In genomic region chr2:127735537-127736399, GRCh38 we compare ENCODE assay signal across 11 cellular contexts. TPM values are rescaled to one million over a fixed set of nuclear protein-coding genes. Genes with fewer than 3 reads are reported as not detected.
DNase-seq lines count a peak whose midpoint lies in the region; ATAC-seq, FAIRE-seq and TF ChIP-seq lines count a peak whose summit lies in the region.
"Had no signal": no experiment of that assay in that cellular context is flagged by ENCODE, and none has a peak within 500 bp of the region (broad histone marks: within the 10 kb centered on the region; RNA-seq: fewer than 3 reads in every experiment).

No MANE protein-coding gene starts in this region.

- H3K4me3 Mint-ChIP-seq in chondrocyte (ENCODE audit: unreplicated experiment) = no peak overlapping the region
- H3K4me3 Mint-ChIP-seq in activated T-helper 17 cell treated with anti-CD3 and anti-CD28 coated beads, Interleukin-2, amount 50 U/mL, for 72 hours = no peak overlapping the region

- DNase-seq in chondrocyte (ENCODE audit: low spot score) = no peak
- no peak for DNase-seq in pancreas
- DNase-seq in DMS 273 (lab: John Stamatoyannopoulos, UW; ENCODE audit: unreplicated experiment) = no peak
- no peak for DNase-seq in cortex of kidney (lab: John Stamatoyannopoulos, UW)
- DNase-seq in COLO829 (ENCODE audit: low spot score) = no peak
- DNase-seq: DMS79, head of caudate nucleus, Kasumi-1 had no signal

- no peak for TF ChIP-seq CTCF in chondrocyte (IDR thresholded peaks at IDR 0.05)
- TF ChIP-seq CTCF in pancreas (IDR thresholded peaks at IDR 0.05) = no peak

- intact Hi-C loops in pancreas (cut with DNase I) = no loop called here

- no peaks in the 10 kb centered on the region for H3K9me3 ChIP-seq in pancreas

- no peaks in the 10 kb centered on the region for H3K9me3 Mint-ChIP-seq in chondrocyte (ENCODE audit: low read depth)
- no peaks in the 10 kb centered on the region for H3K9me3 Mint-ChIP-seq in activated T-helper 17 cell treated with anti-CD3 and anti-CD28 coated beads, Interleukin-2, amount 50 U/mL, for 72 hours

- H3K27ac Mint-ChIP-seq in chondrocyte (ENCODE audit: unreplicated experiment) = peak overlapping the region; percentile 91
- no peak overlapping the region for H3K27ac Mint-ChIP-seq in activated T-helper 17 cell treated with anti-CD3 and anti-CD28 coated beads, Interleukin-2, amount 50 U/mL, for 72 hours

- ATAC-seq in GM19043 (IDR thresholded peaks at IDR 0.05; ENCODE audit: low read depth, unreplicated experiment) (peak; percentile 76), HG03060 (IDR thresholded peaks at IDR 0.05; ENCODE audit: low read depth, unreplicated experiment) (peak; percentile 51), pancreas (peak; percentile 30 to 73 (median 66))
- ATAC-seq in activated T-helper 17 cell treated with anti-CD3 and anti-CD28 coated beads, Interleukin-2, amount 50 U/mL, for 72 hours (replicated peaks) = no peak

- WGBS in pancreas, 2 donors = 75 to 80% methylated on average over 3 of the region's 3 CpGs

- H3K36me3 ChIP-seq in pancreas = no peaks in the 10 kb centered on the region

- H3K27me3 ChIP-seq in pancreas = no peaks in the 10 kb centered on the region

- H3K27me3 Mint-ChIP-seq in chondrocyte (ENCODE audit: low read depth) = no peaks in the 10 kb centered on the region
- no peaks in the 10 kb centered on the region for H3K27me3 Mint-ChIP-seq in activated T-helper 17 cell treated with anti-CD3 and anti-CD28 coated beads, Interleukin-2, amount 50 U/mL, for 72 hours

- H3K4me3 ChIP-seq in pancreas = no peak overlapping the region

- H3K4me1 ChIP-seq in pancreas = peaks cover 34 to 43% (median 36%) of the 10 kb centered on the region in 3 donors

- no peaks in the 10 kb centered on the region for H3K36me3 Mint-ChIP-seq in chondrocyte (ENCODE audit: low read depth)
- peaks cover 66% of the 10 kb centered on the region for H3K36me3 Mint-ChIP-seq in activated T-helper 17 cell treated with anti-CD3 and anti-CD28 coated beads, Interleukin-2, amount 50 U/mL, for 72 hours (ENCODE audit: low read depth)

- peak; percentile 32 for FAIRE-seq in pancreas (lab: Jason Lieb, UNC)

- peak overlapping the region in 2 of 4 donors; percentile 25 to 69 for H3K27ac ChIP-seq in pancreas

- peaks cover 34% of the 10 kb centered on the region for H3K4me1 Mint-ChIP-seq in chondrocyte (ENCODE audit: low read depth)
- H3K4me1 Mint-ChIP-seq in activated T-helper 17 cell treated with anti-CD3 and anti-CD28 coated beads, Interleukin-2, amount 50 U/mL, for 72 hours = peaks cover 19% of the 10 kb centered on the region

RNA-seq across cellular contexts. Expression of gene SFT2D3, which starts 34.5 kb away (rescaled TPM):
- total RNA-seq in chondrocyte = 5.1 to 7.2 TPM (median 7.1 TPM) in 3 replicates
- total RNA-seq in pancreas = 1 to 10 TPM; 2.7 to 5.7 (median 3.6) TPM
- polyA plus RNA-seq in pancreas = 1 to 10 TPM; 3.6 to 5.5 TPM
- 1 to 10 TPM; 2.5 to 2.9 TPM for total RNA-seq in activated T-helper 17 cell treated with anti-CD3 and anti-CD28 coated beads, Interleukin-2, amount 50 U/mL, for 72 hours
